ENCODE assay signal across 16 cellular contexts in genomic region chr19:33286899-33287298, GRCh38. TPM values are rescaled to one million over a fixed set of nuclear protein-coding genes. Genes with fewer than 3 reads are reported as not detected.
DNase-seq lines count a peak whose midpoint lies in the region; ATAC-seq and TF ChIP-seq lines count a peak whose summit lies in the region.
"Had no signal": no experiment of that assay in that cellular context is flagged by ENCODE, and none has a peak within 500 bp of the region (broad histone marks: within the 10 kb centered on the region; RNA-seq: fewer than 3 reads in every experiment).

No MANE protein-coding gene starts in this region.

- peaks cover 23% of the 10 kb centered on the region for H3K9me3 Mint-ChIP-seq in Caco-2 (ENCODE audit: unreplicated experiment)
- peaks cover 17% of the 10 kb centered on the region for H3K9me3 Mint-ChIP-seq in activated CD4-positive, alpha-beta memory T cell treated with anti-CD3 and anti-CD28 coated beads, Interleukin-2, amount 10 ng/mL, durations not matched to agents 7 days and 5 days
- H3K9me3 Mint-ChIP-seq in neural progenitor cell = peaks cover 11% of the 10 kb centered on the region

- no peak overlapping the region for H3K4me3 Mint-ChIP-seq in Caco-2 (ENCODE audit: unreplicated experiment)
- no peak overlapping the region for H3K4me3 Mint-ChIP-seq in activated CD4-positive, alpha-beta memory T cell treated with anti-CD3 and anti-CD28 coated beads, Interleukin-2, amount 10 ng/mL, durations not matched to agents 7 days and 5 days
- no peak overlapping the region for H3K4me3 Mint-ChIP-seq in neural progenitor cell
- H3K4me3 Mint-ChIP-seq: HFFc6 had no signal

- intact Hi-C loops in Caco-2 (cut with micrococcal nuclease; ENCODE audit: unreplicated experiment) = no loop called here
- intact Hi-C loops in mucosa of descending colon (cut with DNase I, micrococcal nuclease) = no loop called here

- H3K27ac ChIP-seq in BLaER1 treated with 17β-estradiol and CSF1 and Interleukin-3, amounts not matched to agents 10 nM and 100 nM = peak overlapping the region in 10 of 11 experiments; percentile 5 to 77 (median 64); a peak in 17 of 22 replicates
- no peak overlapping the region for H3K27ac ChIP-seq in neural progenitor cell
- H3K27ac ChIP-seq: KMS-11, VCaP had no signal

- peaks cover 15% of the 10 kb centered on the region for H3F3A ChIP-seq in neural progenitor cell (ENCODE audit: low read depth)

- CTCF ChIA-PET in Caco-2 (lab: Charles Lee) = no interaction called here
- CTCF ChIA-PET in activated CD4-positive, alpha-beta memory T cell treated with anti-CD3 and anti-CD28 coated beads, Interleukin-2, amount 10 ng/mL, durations not matched to agents 7 days and 5 days (lab: Charles Lee) = interaction anchor here (1.3 kb wide), 1 partner anchor 41 kb away, joined by 3 read pairs; no protein-coding TSS in a partner anchor

- H3K9me3 ChIP-seq in BLaER1 treated with 17β-estradiol and CSF1 and Interleukin-3, amounts not matched to agents 10 nM and 100 nM (replicated peaks in 1 of 11) = peaks cover 17 to 34% (median 29%) of the 10 kb centered on the region in 11 experiments
- H3K9me3 ChIP-seq in Caco-2 = peaks cover 8% of the 10 kb centered on the region
- H3K9me3 ChIP-seq in mucosa of descending colon = peaks cover 3% of the 10 kb centered on the region
- no peaks in the 10 kb centered on the region for H3K9me3 ChIP-seq in neural progenitor cell (ENCODE audit: low read depth)

- H3K27me3 Mint-ChIP-seq in Caco-2 (ENCODE audit: insufficient read depth, unreplicated experiment) (no peaks in the 10 kb centered on the region), neural progenitor cell (ENCODE audit: insufficient read depth, low read depth) (peaks cover 20% of the 10 kb centered on the region)
- peaks cover 14% of the 10 kb centered on the region for H3K27me3 Mint-ChIP-seq in activated CD4-positive, alpha-beta memory T cell treated with anti-CD3 and anti-CD28 coated beads, Interleukin-2, amount 10 ng/mL, durations not matched to agents 7 days and 5 days

- H3K9ac ChIP-seq in BLaER1 treated with 17β-estradiol and CSF1 and Interleukin-3, amounts not matched to agents 10 nM and 100 nM = peak overlapping the region in 8 of 11 experiments; percentile 10 to 66 (median 52); a peak in 10 of 22 replicates
- no peak overlapping the region for H3K9ac ChIP-seq in neural progenitor cell
- H3K9ac ChIP-seq: KMS-11 had no signal

- 0 out of 22 replicates have a peak, but pooled peaks cover 0 to 4% (median 0%) of the 10 kb centered on the region in 11 experiments for H3K36me3 ChIP-seq in BLaER1 treated with 17β-estradiol and CSF1 and Interleukin-3, amounts not matched to agents 10 nM and 100 nM
- H3K36me3 ChIP-seq in Caco-2 (ENCODE audit: control insufficient read depth, insufficient read depth, low read length) = no peaks in the 10 kb centered on the region
- H3K36me3 ChIP-seq in mucosa of descending colon (ENCODE audit: low read depth) = no peaks in the 10 kb centered on the region
- H3K36me3 ChIP-seq in neural progenitor cell = no peaks in the 10 kb centered on the region
- H3K36me3 ChIP-seq: heart left ventricle had no signal

- H3K27ac Mint-ChIP-seq in Caco-2 (ENCODE audit: unreplicated experiment) (peak overlapping the region; percentile 34), neural progenitor cell (no peak overlapping the region)
- peak overlapping the region; percentile 45 for H3K27ac Mint-ChIP-seq in activated CD4-positive, alpha-beta memory T cell treated with anti-CD3 and anti-CD28 coated beads, Interleukin-2, amount 10 ng/mL, durations not matched to agents 7 days and 5 days
- H3K27ac Mint-ChIP-seq: HFFc6 had no signal

- peaks cover 18% of the 10 kb centered on the region for H3K36me3 Mint-ChIP-seq in Caco-2 (ENCODE audit: insufficient read depth, unreplicated experiment)
- peaks cover 11% of the 10 kb centered on the region for H3K36me3 Mint-ChIP-seq in activated CD4-positive, alpha-beta memory T cell treated with anti-CD3 and anti-CD28 coated beads, Interleukin-2, amount 10 ng/mL, durations not matched to agents 7 days and 5 days (ENCODE audit: low read depth)
- H3K36me3 Mint-ChIP-seq in neural progenitor cell = no peaks in the 10 kb centered on the region

- no peaks in the 10 kb centered on the region for H3K79me2 ChIP-seq in neural progenitor cell (ENCODE audit: low read depth)

- peaks cover 29 to 72% (median 47%) of the 10 kb centered on the region in 10 experiments for H3K4me1 ChIP-seq in BLaER1 treated with 17β-estradiol and CSF1 and Interleukin-3, amounts not matched to agents 10 nM and 100 nM
- peaks cover 42% of the 10 kb centered on the region for H3K4me1 ChIP-seq in Caco-2
- H3K4me1 ChIP-seq in mucosa of descending colon (ENCODE audit: low read depth) = peaks cover 33% of the 10 kb centered on the region
- peaks cover 17% of the 10 kb centered on the region for H3K4me1 ChIP-seq in neural progenitor cell

- H3K4me3 ChIP-seq in BLaER1 treated with 17β-estradiol and CSF1 and Interleukin-3, amounts not matched to agents 10 nM and 100 nM = no peak overlapping the region
- H3K4me3 ChIP-seq in Caco-2 (ENCODE audit: low read depth, low read length) = no peak overlapping the region
- H3K4me3 ChIP-seq in mucosa of descending colon = no peak overlapping the region
- H3K4me3 ChIP-seq in neural progenitor cell = no peak overlapping the region
- H3K4me3 ChIP-seq: heart left ventricle had no signal

- H4K20me1 ChIP-seq in BLaER1 treated with 17β-estradiol and CSF1 and Interleukin-3, amounts not matched to agents 10 nM and 100 nM = no peaks in the 10 kb centered on the region
- no peaks in the 10 kb centered on the region for H4K20me1 ChIP-seq in neural progenitor cell (ENCODE audit: low read depth)

- no peak for DNase-seq in Caco-2
- peak; percentile 67 for DNase-seq in activated CD4-positive, alpha-beta memory T cell treated with anti-CD3 and anti-CD28 coated beads, Interleukin-2, amount 10 ng/mL, durations not matched to agents 7 days and 5 days
- peak in 2 of 3 donors; percentile 32 to 55 for DNase-seq in mucosa of descending colon
- DNase-seq in neural progenitor cell (ENCODE audit: low spot score) = no peak
- DNase-seq in GM03348 (ENCODE audit: low spot score) = no peak
- DNase-seq in retina = no peak
- DNase-seq: activated gamma-delta T cell treated with Interleukin-2 at 50 U/mL for 16 hours; Calu3; heart left ventricle; HFFc6; NCI-H1048; NCI-H2029 treated with DMSO at 0.1 percent for 48 hours; NK-92 treated with Interleukin-12 subunit alpha and Interleukin-12 subunit beta, amount 100 ng/mL, for 24 hours had no signal

- no peak overlapping the region for H2AFZ ChIP-seq in neural progenitor cell (replicated peaks)

- peaks cover 35% of the 10 kb centered on the region for H3K4me1 Mint-ChIP-seq in Caco-2 (ENCODE audit: low read depth, unreplicated experiment)
- H3K4me1 Mint-ChIP-seq in activated CD4-positive, alpha-beta memory T cell treated with anti-CD3 and anti-CD28 coated beads, Interleukin-2, amount 10 ng/mL, durations not matched to agents 7 days and 5 days = peaks cover 25% of the 10 kb centered on the region
- peaks cover 21% of the 10 kb centered on the region for H3K4me1 Mint-ChIP-seq in neural progenitor cell

- BruUV-seq in Caco-2 (replicated peaks; lab: Mats Ljungman, UMichigan) = no TSS peak

- POLR2A ChIA-PET in Caco-2 (lab: Charles Lee) = no interaction called here
- POLR2A ChIA-PET in activated CD4-positive, alpha-beta memory T cell treated with anti-CD3 and anti-CD28 coated beads, Interleukin-2, amount 10 ng/mL, durations not matched to agents 7 days and 5 days (lab: Charles Lee) = interaction anchor here (0.9 kb wide), 1 partner anchor 50 kb away, joined by 3 read pairs; no protein-coding TSS in a partner anchor

- H3K4me2 ChIP-seq in BLaER1 treated with 17β-estradiol and CSF1 and Interleukin-3, amounts not matched to agents 10 nM and 100 nM = peak overlapping the region; percentile 59 to 87 (median 76)
- no peak overlapping the region for H3K4me2 ChIP-seq in neural progenitor cell
- H3K4me2 ChIP-seq: KMS-11 had no signal

- no peaks in the 10 kb centered on the region for H3K27me3 ChIP-seq in BLaER1 treated with 17β-estradiol and CSF1 and Interleukin-3, amounts not matched to agents 10 nM and 100 nM
- H3K27me3 ChIP-seq in Caco-2 (replicated peaks; ENCODE audit: control insufficient read depth, insufficient read depth, low read length) (no peaks in the 10 kb centered on the region), neural progenitor cell (no peaks in the 10 kb centered on the region)

- TF ChIP-seq CTCF in Caco-2 (IDR thresholded peaks at IDR 0.05; ENCODE audit: insufficient read depth in 1 of 2, low read depth in 1 of 2, low read length in 1 of 2, severe bottlenecking in 1 of 2, unreplicated experiment in 1 of 2) (no peak), mucosa of descending colon (IDR thresholded peaks at IDR 0.05) (no peak), neural progenitor cell (IDR thresholded peaks at IDR 0.05) (no peak)

- no peak for ATAC-seq in mucosa of descending colon

RNA-seq across cellular contexts. Expression of gene CEBPA, which starts 15.4 kb away (rescaled TPM):
- total RNA-seq in Caco-2 (2022) = 97.9 and 110 TPM in 2 replicates
- total RNA-seq in activated CD4-positive, alpha-beta memory T cell treated with anti-CD3 and anti-CD28 coated beads, Interleukin-2, amount 10 ng/mL, durations not matched to agents 7 days and 5 days = under 1 TPM; 0.18 to 0.20 TPM
- total RNA-seq in mucosa of descending colon = 10 to 100 TPM; 30.1 to 73.2 (median 66.1) TPM
- total RNA-seq in neural progenitor cell (ENCODE audit: low replicate concordance) = 0.71 and 2.9 TPM in 2 replicates

Comparison
In these comparisons a context has a peak if more than half of its experiments do, and no peak if none do; other contexts are left out.
1. DNase-seq: peak in activated CD4-positive, alpha-beta memory T cell treated with anti-CD3 and anti-CD28 coated beads, Interleukin-2, amount 10 ng/mL, durations not matched to agents 7 days and 5 days (single experiment) and mucosa of descending colon (2 of 3); none in Caco-2 (0 of 2), neural progenitor cell (single experiment), GM03348 (single experiment) and retina (single experiment).